2 cellular contexts compared by ENCODE assay signal in genomic region chr12:66103011-66103913, GRCh38.
A peak's percentile ranks its signal among the peaks of the same experiment; 100 is the strongest.
TF ChIP-seq lines count a peak whose summit lies in the region.

No MANE protein-coding gene starts in this region.

TF ChIP-seq in HepG2, 621 proteins besides CTCF, POLR2A, EP300 and RAD21:
- TF ChIP-seq ZKSCAN8 (CRISPR knock-in tag; IDR thresholded peaks at IDR 0.05; ENCODE audit: borderline replicate concordance) (no peak), ZNF12 (CRISPR knock-in tag; IDR thresholded peaks at IDR 0.05) (peak; percentile 32; the same call in 1 of the 2 replicates)

TF ChIP-seq in H1, 55 proteins besides CTCF, POLR2A, EP300 and RAD21:
- TF ChIP-seq NANOG (IDR thresholded peaks at IDR 0.05; ENCODE audit: insufficient read depth, low read depth, low read length, poor library complexity, severe bottlenecking) (no peak), EGR1 (IDR thresholded peaks at IDR 0.05; ENCODE audit: borderline replicate concordance, low read depth, low read length) (peak; percentile 61; the same call in 1 of the 2 replicates), TBP (IDR thresholded peaks at IDR 0.05; ENCODE audit: low read depth, low read length) (no peak), TEAD4 (IDR thresholded peaks at IDR 0.05; ENCODE audit: low read depth, low read length) (peak; percentile 58; the same call in 1 of the 2 replicates)
